In the genomic region with DNA sequence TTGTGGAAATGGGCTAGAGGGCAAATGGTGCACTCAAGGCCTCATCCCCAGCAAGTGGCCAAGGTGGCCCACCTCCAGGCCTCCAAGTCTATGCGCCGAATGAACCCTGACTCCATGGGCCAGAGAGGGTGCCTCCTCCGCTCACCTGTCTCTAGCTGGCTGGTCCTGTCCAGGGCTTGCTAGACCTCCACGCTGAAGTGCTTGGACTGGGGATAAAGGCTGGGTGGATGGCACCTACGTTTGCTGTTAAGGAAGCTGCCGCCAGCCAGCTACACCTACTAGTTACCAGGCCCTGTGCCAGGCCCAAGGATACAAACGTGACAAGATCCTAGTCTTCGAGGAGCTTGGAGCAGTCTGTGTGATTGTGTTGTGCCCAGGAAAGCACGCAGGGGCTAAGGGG, we compare ENCODE assay signal across 22 cellular contexts. TPM values are rescaled to one million over a fixed set of nuclear protein-coding genes. Genes with fewer than 3 reads are reported as not detected.
A peak's percentile ranks its signal among the peaks of the same experiment; 100 is the strongest.
DNase-seq lines count a peak whose midpoint lies in the region; ATAC-seq and TF ChIP-seq lines count a peak whose summit lies in the region.
"Had no signal": no experiment of that assay in that cellular context is flagged by ENCODE, and none has a peak within 500 bp of the region (broad histone marks: within the 10 kb centered on the region; RNA-seq: fewer than 3 reads in every experiment).

No MANE protein-coding gene starts in this region.

- no peaks in the 10 kb centered on the region for H3K27me3 Mint-ChIP-seq in activated T-cell treated with anti-CD3 and anti-CD28 coated beads, Interleukin-2, amount 50 U/mL, for 72 hours (ENCODE audit: low read depth)
- H3K27me3 Mint-ChIP-seq in nephron (ENCODE audit: low read depth), result no peaks in the 10 kb centered on the region
- H3K27me3 Mint-ChIP-seq in stimulated activated memory B cell treated with anti-CD40 and anti-IgM and Interleukin-4, amounts not matched to agents 10 μg/mL and 1 μg/mL and 100 μg/mL, for 72 hours, result no peaks in the 10 kb centered on the region

- peaks cover 51% of the 10 kb centered on the region for H3K4me1 Mint-ChIP-seq in activated T-cell treated with anti-CD3 and anti-CD28 coated beads, Interleukin-2, amount 50 U/mL, for 72 hours (ENCODE audit: low read depth)
- peaks cover 46% of the 10 kb centered on the region for H3K4me1 Mint-ChIP-seq in nephron
- peaks cover 72% of the 10 kb centered on the region for H3K4me1 Mint-ChIP-seq in stimulated activated memory B cell treated with anti-CD40 and anti-IgM and Interleukin-4, amounts not matched to agents 10 μg/mL and 1 μg/mL and 100 μg/mL, for 72 hours

- H3K36me3 Mint-ChIP-seq in activated T-cell treated with anti-CD3 and anti-CD28 coated beads, Interleukin-2, amount 50 U/mL, for 72 hours (ENCODE audit: insufficient read depth in 2 of 2), result peaks cover 0 to 2% of the 10 kb centered on the region in 2 donors
- H3K36me3 Mint-ChIP-seq in nephron (ENCODE audit: low read depth), result no peaks in the 10 kb centered on the region
- H3K36me3 Mint-ChIP-seq in stimulated activated memory B cell treated with anti-CD40 and anti-IgM and Interleukin-4, amounts not matched to agents 10 μg/mL and 1 μg/mL and 100 μg/mL, for 72 hours, result no peaks in the 10 kb centered on the region

- H3K27me3 ChIP-seq in esophagus squamous epithelium, result peaks cover 0 to 5% (median 0%) of the 10 kb centered on the region in 4 donors
- H3K27me3 ChIP-seq: BLaER1 treated with 17β-estradiol and CSF1 and Interleukin-3, amounts not matched to agents 10 nM and 100 nM; brain microvascular endothelial cell; ovary had no signal

- no peaks in the 10 kb centered on the region for H3K9me3 Mint-ChIP-seq in activated T-cell treated with anti-CD3 and anti-CD28 coated beads, Interleukin-2, amount 50 U/mL, for 72 hours
- no peaks in the 10 kb centered on the region for H3K9me3 Mint-ChIP-seq in nephron
- H3K9me3 Mint-ChIP-seq in stimulated activated memory B cell treated with anti-CD40 and anti-IgM and Interleukin-4, amounts not matched to agents 10 μg/mL and 1 μg/mL and 100 μg/mL, for 72 hours, result no peaks in the 10 kb centered on the region

- 50 to 78% methylated on average over 5 to 9 of the region's 9 CpGs for WGBS in esophagus squamous epithelium, 2 donors

- peaks cover 7 to 57% (median 9%) of the 10 kb centered on the region in 3 donors for H3K4me1 ChIP-seq in esophagus squamous epithelium

- TF ChIP-seq POLR2A in esophagus squamous epithelium (IDR thresholded peaks at IDR 0.05), result no peak

- H3K4me3 Mint-ChIP-seq in activated T-cell treated with anti-CD3 and anti-CD28 coated beads, Interleukin-2, amount 50 U/mL, for 72 hours, result no peak overlapping the region
- H3K4me3 Mint-ChIP-seq in nephron, result peak overlapping the region; percentile 29 to 92 (median 87)
- H3K4me3 Mint-ChIP-seq in stimulated activated memory B cell treated with anti-CD40 and anti-IgM and Interleukin-4, amounts not matched to agents 10 μg/mL and 1 μg/mL and 100 μg/mL, for 72 hours, result no peak overlapping the region

- H3K27ac Mint-ChIP-seq in activated T-cell treated with anti-CD3 and anti-CD28 coated beads, Interleukin-2, amount 50 U/mL, for 72 hours, result peak overlapping the region; percentile 3
- peak overlapping the region; percentile 79 to 95 (median 88) for H3K27ac Mint-ChIP-seq in nephron
- peak overlapping the region; percentile 75 for H3K27ac Mint-ChIP-seq in stimulated activated memory B cell treated with anti-CD40 and anti-IgM and Interleukin-4, amounts not matched to agents 10 μg/mL and 1 μg/mL and 100 μg/mL, for 72 hours

- no peaks in the 10 kb centered on the region for H3K36me3 ChIP-seq in esophagus squamous epithelium
- H3K36me3 ChIP-seq: BLaER1 treated with 17β-estradiol and CSF1 and Interleukin-3, amounts not matched to agents 10 nM and 100 nM; brain microvascular endothelial cell; ovary had no signal

- no peak overlapping the region for H3K4me3 ChIP-seq in esophagus squamous epithelium
- H3K4me3 ChIP-seq: BLaER1 treated with 17β-estradiol and CSF1 and Interleukin-3, amounts not matched to agents 10 nM and 100 nM; ovary had no signal

- peak overlapping the region in 3 of 4 donors; percentile 79 to 92 (median 83) for H3K27ac ChIP-seq in esophagus squamous epithelium
- H3K27ac ChIP-seq: BLaER1 treated with 17β-estradiol and CSF1 and Interleukin-3, amounts not matched to agents 10 nM and 100 nM; brain microvascular endothelial cell; epithelial cell of prostate; ovary had no signal

- no peaks in the 10 kb centered on the region for H3K9me3 ChIP-seq in esophagus squamous epithelium
- H3K9me3 ChIP-seq: BLaER1 treated with 17β-estradiol and CSF1 and Interleukin-3, amounts not matched to agents 10 nM and 100 nM; ovary had no signal

- DNase-seq in activated T-cell treated with anti-CD3 and anti-CD28 coated beads, Interleukin-2, amount 50 U/mL, for 72 hours, result no peak
- DNase-seq in activated T-cell treated with anti-CD3 and anti-CD28 coated beads, Interleukin-2, amount 50 U/mL, for 48 hours, result no peak
- DNase-seq in esophagus squamous epithelium (lab: John Stamatoyannopoulos, UW) (no peak), NCI-H187 (lab: John Stamatoyannopoulos, UW) (no peak), RPMI8226 (no peak)
- DNase-seq: activated naive CD4-positive, alpha-beta T cell treated with anti-CD3 and anti-CD28 coated beads, Interleukin-2, amount 50 U/mL, for 16 hours; brain microvascular endothelial cell; dermis blood vessel endothelial cell; foreskin melanocyte; GOT3; NCI-H1092; NCI-H2081; ovary; small intestine; stimulated activated CD4-positive, alpha-beta T cell treated with anti-CD3 and anti-CD28 coated beads, Interleukin-4, amount 100 ng/mL, for 4 hours had no signal

- TF ChIP-seq CTCF in esophagus squamous epithelium (IDR thresholded peaks at IDR 0.05), result no peak
- no peak for TF ChIP-seq CTCF in nephron (IDR thresholded peaks at IDR 0.05; ENCODE audit: unreplicated experiment in 3 of 3)

- intact Hi-C loops in esophagus squamous epithelium (cut with DNase I), result no loop called here

- no peak for ATAC-seq in activated T-cell treated with anti-CD3 and anti-CD28 coated beads, Interleukin-2, amount 50 U/mL, for 72 hours (replicated peaks in 1 of 2)
- no peak for ATAC-seq in stimulated activated memory B cell treated with anti-CD40 and anti-IgM and Interleukin-4, amounts not matched to agents 10 μg/mL and 1 μg/mL and 100 μg/mL, for 72 hours
- no peak for ATAC-seq in HG02973 (IDR thresholded peaks at IDR 0.05; ENCODE audit: unreplicated experiment)

RNA-seq across cellular contexts. Expression of gene SGCA, which starts 0.7 kb away (rescaled TPM):
- total RNA-seq in activated T-cell treated with anti-CD3 and anti-CD28 coated beads, Interleukin-2, amount 50 U/mL, for 72 hours, result 1 to 10 TPM; 1.7 to 2.3 TPM
- 10 to 100 TPM in 1 of 4 donors, 1 to 10 TPM in 3; 1.9 to 15.1 (median 6.9) TPM for total RNA-seq in esophagus squamous epithelium
- total RNA-seq: A673, dermis blood vessel endothelial cell, NCI-H460 had no signal

RNA-seq across cellular contexts. Expression of gene PPP1R9B, which starts 14.6 kb away (rescaled TPM):
- 100 to 1,000 TPM; 111 to 128 TPM for total RNA-seq in activated T-cell treated with anti-CD3 and anti-CD28 coated beads, Interleukin-2, amount 50 U/mL, for 72 hours
- 10 to 100 TPM; 24.9 to 35.9 (median 28.2) TPM for total RNA-seq in esophagus squamous epithelium

RNA-seq across cellular contexts. Expression of gene SAMD14, which starts 35.1 kb away (rescaled TPM):
- total RNA-seq in activated T-cell treated with anti-CD3 and anti-CD28 coated beads, Interleukin-2, amount 50 U/mL, for 72 hours, result 1 to 10 TPM; 3.3 to 6.9 TPM
- total RNA-seq in esophagus squamous epithelium, result under 1 TPM in 1 of 4 donors, not detected in 3; 0.57 TPM
- total RNA-seq: NCI-H460 had no signal

RNA-seq across cellular contexts. Expression of gene COL1A1, which starts 36.4 kb away (rescaled TPM):
- 10 to 100 TPM in 1 of 2 donors, 1 to 10 TPM in 1; 9.8 to 10.3 TPM for total RNA-seq in activated T-cell treated with anti-CD3 and anti-CD28 coated beads, Interleukin-2, amount 50 U/mL, for 72 hours
- total RNA-seq in esophagus squamous epithelium, result 10 to 100 TPM; 12.4 to 20.8 (median 19.7) TPM

Comparison
In these comparisons a context has a peak if more than half of its experiments do, and no peak if none do; other contexts are left out.
1. H3K27ac Mint-ChIP-seq: peak in every context shown above with its lines; median percentile 88 in nephron; 75 in stimulated activated memory B cell treated with anti-CD40 and anti-IgM and Interleukin-4, amounts not matched to agents 10 μg/mL and 1 μg/mL and 100 μg/mL, for 72 hours; 3 in activated T-cell treated with anti-CD3 and anti-CD28 coated beads, Interleukin-2, amount 50 U/mL, for 72 hours.
2. H3K4me3 Mint-ChIP-seq: peak in nephron (3 of 3); none in activated T-cell treated with anti-CD3 and anti-CD28 coated beads, Interleukin-2, amount 50 U/mL, for 72 hours (0 of 2) and stimulated activated memory B cell treated with anti-CD40 and anti-IgM and Interleukin-4, amounts not matched to agents 10 μg/mL and 1 μg/mL and 100 μg/mL, for 72 hours (single experiment).